9 cellular contexts compared by ENCODE assay signal in the genomic region with DNA sequence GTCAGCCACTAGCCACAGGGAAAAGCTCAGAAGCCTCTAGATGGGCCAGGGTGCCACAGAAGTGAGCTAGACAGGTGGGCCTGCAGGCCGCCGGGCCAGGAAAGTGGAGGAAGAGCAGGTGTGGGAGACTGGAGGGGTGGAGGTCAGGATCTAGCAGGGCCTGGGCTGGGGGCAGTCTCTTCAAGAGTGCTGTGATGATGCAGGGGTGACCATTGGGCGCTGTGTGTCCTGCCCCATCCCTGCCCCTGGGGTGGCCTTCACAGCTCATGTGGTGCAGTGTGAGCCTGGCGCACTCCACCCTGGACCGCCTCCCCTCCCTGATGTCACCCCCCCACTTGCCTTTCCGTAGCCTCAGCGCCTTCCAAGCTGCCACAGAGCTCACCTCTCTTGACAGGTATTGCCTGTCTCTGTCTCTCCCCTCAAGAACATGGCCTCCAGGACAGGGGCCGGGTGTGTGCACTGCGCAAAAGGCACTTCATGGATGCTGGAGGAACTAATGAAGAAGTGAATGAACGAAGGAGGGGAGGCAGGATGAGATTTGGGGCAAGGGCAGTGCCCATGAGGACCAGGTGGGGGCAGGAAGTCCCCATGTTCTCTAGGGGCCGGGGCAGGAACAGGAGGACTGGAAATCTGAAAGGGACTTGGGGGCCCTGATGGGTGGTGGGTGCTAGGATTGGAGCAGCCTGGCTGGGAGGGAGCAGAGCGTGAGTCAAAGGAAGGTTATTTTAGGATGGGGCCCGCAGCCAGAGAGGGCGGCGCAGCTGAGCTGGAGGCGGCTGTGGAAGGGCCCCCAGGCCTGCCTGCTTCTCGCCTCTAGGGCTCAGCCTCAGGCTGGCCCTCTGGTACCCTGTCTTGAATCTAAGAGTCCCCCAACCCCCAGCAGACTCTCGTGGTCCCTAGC. TPM values are rescaled to one million over a fixed set of nuclear protein-coding genes. Genes with fewer than 3 reads are reported as not detected.
DNase-seq lines count a peak whose midpoint lies in the region; ATAC-seq and FAIRE-seq lines count a peak whose summit lies in the region.
"Had no signal": no experiment of that assay in that cellular context is flagged by ENCODE, and none has a peak within 500 bp of the region (broad histone marks: within the 10 kb centered on the region; RNA-seq: fewer than 3 reads in every experiment).

No MANE protein-coding gene starts in this region.

- peak overlapping the region; percentile 54 for H3K27ac Mint-ChIP-seq in activated T-cell treated with anti-CD3 and anti-CD28 coated beads, Interleukin-2, amount 50 U/mL, for 24 hours
- H3K27ac Mint-ChIP-seq in activated T-cell treated with anti-CD3 and anti-CD28 coated beads, Interleukin-2, amount 50 U/mL, for 72 hours = no peak overlapping the region

- peaks cover 63% of the 10 kb centered on the region for H3K4me1 Mint-ChIP-seq in activated T-cell treated with anti-CD3 and anti-CD28 coated beads, Interleukin-2, amount 50 U/mL, for 24 hours (ENCODE audit: low read depth)
- H3K4me1 Mint-ChIP-seq in activated T-cell treated with anti-CD3 and anti-CD28 coated beads, Interleukin-2, amount 50 U/mL, for 72 hours (ENCODE audit: low read depth) = peaks cover 52% of the 10 kb centered on the region

- H3K27me3 Mint-ChIP-seq in activated T-cell treated with anti-CD3 and anti-CD28 coated beads, Interleukin-2, amount 50 U/mL, for 24 hours = no peaks in the 10 kb centered on the region
- no peaks in the 10 kb centered on the region for H3K27me3 Mint-ChIP-seq in activated T-cell treated with anti-CD3 and anti-CD28 coated beads, Interleukin-2, amount 50 U/mL, for 72 hours (ENCODE audit: low read depth)

- DNase-seq in activated T-cell treated with anti-CD3 and anti-CD28 coated beads, Interleukin-2, amount 50 U/mL, for 24 hours = no peak
- no peak for DNase-seq in activated T-cell treated with anti-CD3 and anti-CD28 coated beads, Interleukin-2, amount 50 U/mL, for 72 hours
- peak; percentile 71 for DNase-seq in astrocyte of the hippocampus (ENCODE audit: low read depth, low spot score)
- DNase-seq in urothelium cell line (ENCODE audit: low spot score) = peak; percentile 52
- no peak for DNase-seq in small intestine

- peaks cover 41% of the 10 kb centered on the region for H3K36me3 Mint-ChIP-seq in activated T-cell treated with anti-CD3 and anti-CD28 coated beads, Interleukin-2, amount 50 U/mL, for 24 hours (ENCODE audit: low read depth)
- no peaks in the 10 kb centered on the region for H3K36me3 Mint-ChIP-seq in activated T-cell treated with anti-CD3 and anti-CD28 coated beads, Interleukin-2, amount 50 U/mL, for 72 hours (ENCODE audit: insufficient read depth in 2 of 2)

- H3K27ac ChIP-seq in layer of hippocampus (ENCODE audit: low read depth, low read length) (peak overlapping the region; percentile 38), small intestine (ENCODE audit: low read depth in 1 of 2, low read length in 1 of 2) (peak overlapping the region in 1 of 2 donors; percentile 43)

- no peak for ATAC-seq in activated T-cell treated with anti-CD3 and anti-CD28 coated beads, Interleukin-2, amount 50 U/mL, for 72 hours (replicated peaks in 1 of 2)
- ATAC-seq in GM21576 (IDR thresholded peaks at IDR 0.05; ENCODE audit: unreplicated experiment) (no peak), HG03378 (IDR thresholded peaks at IDR 0.05; ENCODE audit: unreplicated experiment) (no peak)

- no peaks in the 10 kb centered on the region for H3K9me3 ChIP-seq in small intestine (ENCODE audit: control insufficient read depth, low read depth)

- 61 to 83% (median 77%) methylated on average over 13 to 18 of the region's 18 CpGs for WGBS in small intestine, 3 donors

- H3K9me3 Mint-ChIP-seq in activated T-cell treated with anti-CD3 and anti-CD28 coated beads, Interleukin-2, amount 50 U/mL, for 24 hours = no peaks in the 10 kb centered on the region
- H3K9me3 Mint-ChIP-seq in activated T-cell treated with anti-CD3 and anti-CD28 coated beads, Interleukin-2, amount 50 U/mL, for 72 hours = no peaks in the 10 kb centered on the region

- H3K4me3 Mint-ChIP-seq in activated T-cell treated with anti-CD3 and anti-CD28 coated beads, Interleukin-2, amount 50 U/mL, for 24 hours = no peak overlapping the region
- no peak overlapping the region for H3K4me3 Mint-ChIP-seq in activated T-cell treated with anti-CD3 and anti-CD28 coated beads, Interleukin-2, amount 50 U/mL, for 72 hours

- H3K27me3 ChIP-seq in layer of hippocampus (ENCODE audit: control insufficient read depth, insufficient read depth, low read length) (no peaks in the 10 kb centered on the region), small intestine (ENCODE audit: control insufficient read depth in 2 of 2, insufficient read depth in 2 of 2, low read length in 2 of 2) (no peaks in the 10 kb centered on the region)

- no peaks in the 10 kb centered on the region for H3K36me3 ChIP-seq in small intestine (ENCODE audit: control insufficient read depth in 2 of 2, insufficient read depth in 2 of 2, low read length in 2 of 2)

- FAIRE-seq in urothelium cell line (lab: Jason Lieb, UNC) = no peak
- FAIRE-seq in small intestine (lab: Jason Lieb, UNC) = no peak

- no peaks in the 10 kb centered on the region for H3K4me1 ChIP-seq in small intestine (ENCODE audit: control insufficient read depth in 2 of 2, insufficient read depth in 1 of 2, low read depth in 1 of 2, low read length in 1 of 2)

- H3K4me3 ChIP-seq in small intestine (ENCODE audit: low read depth in 1 of 2, low read length in 2 of 2) = no peak overlapping the region

RNA-seq across cellular contexts. Expression of a gene that starts 6.6 kb away (rescaled TPM):
- 10 to 100 TPM; 46.8 to 48.1 TPM for total RNA-seq in activated T-cell treated with anti-CD3 and anti-CD28 coated beads, Interleukin-2, amount 50 U/mL, for 72 hours
- 10 to 100 TPM; 15.9 to 51.7 (median 36.7) TPM for polyA plus RNA-seq in small intestine

RNA-seq across cellular contexts. Expression of a gene that starts 12.2 kb away (rescaled TPM):
- total RNA-seq in activated T-cell treated with anti-CD3 and anti-CD28 coated beads, Interleukin-2, amount 50 U/mL, for 72 hours = 10 to 100 TPM; 20.5 to 24.8 TPM
- 10 to 100 TPM in 1 of 3 donors, 1 to 10 TPM in 2; 4.5 to 12.9 (median 5.7) TPM for polyA plus RNA-seq in small intestine

RNA-seq across cellular contexts. Expression of a gene that starts 28.3 kb away (rescaled TPM):
- total RNA-seq in activated T-cell treated with anti-CD3 and anti-CD28 coated beads, Interleukin-2, amount 50 U/mL, for 72 hours = not detected
- 1 to 10 TPM in 2 of 3 donors, under 1 TPM in 1; 0.89 to 5.1 (median 3.2) TPM for polyA plus RNA-seq in small intestine
- total RNA-seq: T-helper 1 cell treated with Interleukin-12 subunit alpha and Interleukin-12 subunit beta and Interleukin-4 antibody, amounts not matched to agents 30 ng/mL and 1 ng/mL, for 36 hours had no signal

RNA-seq across cellular contexts. Expression of a gene that starts 39.8 kb away (rescaled TPM):
- under 1 TPM in 1 of 2 donors, not detected in 1; 0.60 TPM for total RNA-seq in activated T-cell treated with anti-CD3 and anti-CD28 coated beads, Interleukin-2, amount 50 U/mL, for 72 hours
- 10 to 100 TPM in 2 of 3 donors, 1 to 10 TPM in 1; 4.5 to 27.5 (median 12.7) TPM for polyA plus RNA-seq in small intestine

Comparison
In these comparisons a context has a peak if more than half of its experiments do, and no peak if none do; other contexts are left out.
1. DNase-seq: peak in astrocyte of the hippocampus (single experiment) and urothelium cell line (single experiment); none in activated T-cell treated with anti-CD3 and anti-CD28 coated beads, Interleukin-2, amount 50 U/mL, for 24 hours (single experiment), activated T-cell treated with anti-CD3 and anti-CD28 coated beads, Interleukin-2, amount 50 U/mL, for 72 hours (0 of 2) and small intestine (single experiment).